ENCODE assay signal across 8 cellular contexts in genomic region chr5:154189819-154190651, GRCh38. TPM values are rescaled to one million over a fixed set of nuclear protein-coding genes. Genes with fewer than 3 reads are reported as not detected.
A peak's percentile ranks its signal among the peaks of the same experiment; 100 is the strongest.
DNase-seq lines count a peak whose midpoint lies in the region; ATAC-seq and TF ChIP-seq lines count a peak whose summit lies in the region.

No MANE protein-coding gene starts in this region.

- no peaks in the 10 kb centered on the region for H3K9me3 ChIP-seq in HUES6 (ENCODE audit: control insufficient read depth, insufficient read depth, low read depth, low read length)
- no peaks in the 10 kb centered on the region for H3K9me3 ChIP-seq in RWPE2 (ENCODE audit: severe bottlenecking)
- H3K9me3 ChIP-seq in gastroesophageal sphincter, result no peaks in the 10 kb centered on the region
- no peaks in the 10 kb centered on the region for H3K9me3 ChIP-seq in neutrophil

- H3K36me3 ChIP-seq in HUES6 (ENCODE audit: control insufficient read depth, insufficient read depth, low read length) (no peaks in the 10 kb centered on the region), RWPE2 (ENCODE audit: low read depth) (peaks cover 5% of the 10 kb centered on the region), gastroesophageal sphincter (no peaks in the 10 kb centered on the region), neutrophil (peaks cover 7% of the 10 kb centered on the region)

- peak overlapping the region; percentile 80 for H3K9ac ChIP-seq in HUES6 (ENCODE audit: low read length)

- H3K27me3 ChIP-seq in HUES6 (ENCODE audit: control insufficient read depth, insufficient read depth, low read length) (peaks cover 47% of the 10 kb centered on the region), RWPE2 (ENCODE audit: insufficient read depth, poor library complexity, severe bottlenecking) (no peaks in the 10 kb centered on the region), gastroesophageal sphincter (no peaks in the 10 kb centered on the region), neutrophil (peaks cover 16% of the 10 kb centered on the region)

- H3K4me3 ChIP-seq in HUES6 (ENCODE audit: low read depth, low read length) (peak overlapping the region; percentile 61), RWPE2 (ENCODE audit: severe bottlenecking) (peak overlapping the region; percentile 92), gastroesophageal sphincter (peak overlapping the region; percentile 76 to 93), neutrophil (ENCODE audit: low read depth in 1 of 2, low read length in 1 of 2) (peak overlapping the region; percentile 90 to 91)

- ATAC-seq in GM21447 (IDR thresholded peaks at IDR 0.05; ENCODE audit: unreplicated experiment), result peak; percentile 75
- ATAC-seq in RWPE2 (ENCODE audit: low read depth), result peak; percentile 77
- ATAC-seq in gastroesophageal sphincter, result peak; percentile 93

- DNase-seq in EH (ENCODE audit: low read depth) (peak; percentile 82), RWPE2 (ENCODE audit: low spot score) (peak; percentile 89), superior temporal gyrus (ENCODE audit: extremely low spot score) (peak; percentile 78)
- DNase-seq in activated gamma-delta T cell treated with anti-CD3 and anti-CD28 coated beads, Interleukin-2, amount 50 U/mL, for 16 hours (ENCODE audit: low read depth), result peak; percentile 66

- peak in 1 of 2 donors; percentile 7 for TF ChIP-seq POLR2A in gastroesophageal sphincter (IDR thresholded peaks at IDR 0.05)

- H3K27ac ChIP-seq in HUES6 (ENCODE audit: low read depth, low read length) (no peak overlapping the region), RWPE2 (ENCODE audit: poor library complexity, severe bottlenecking) (peak overlapping the region; percentile 46), gastroesophageal sphincter (peak overlapping the region; percentile 3 to 92 (median 84)), neutrophil (peak overlapping the region; percentile 72)

- WGBS in gastroesophageal sphincter (ENCODE audit: low coverage in 1 of 2), 2 donors, result no CpG with 5 or more reads among the region's 80 CpGs

- peaks cover 46% of the 10 kb centered on the region for H3K4me1 ChIP-seq in HUES6 (ENCODE audit: control insufficient read depth, insufficient read depth, low read length)
- peaks cover 13% of the 10 kb centered on the region for H3K4me1 ChIP-seq in RWPE2 (ENCODE audit: insufficient read depth, poor library complexity, severe bottlenecking)
- H3K4me1 ChIP-seq in gastroesophageal sphincter, result peaks cover 0 to 52% (median 24%) of the 10 kb centered on the region in 3 donors
- H3K4me1 ChIP-seq in neutrophil (ENCODE audit: control insufficient read depth in 1 of 2, insufficient read depth in 1 of 2, low read depth in 1 of 2, low read length in 1 of 2), result peaks cover 24 to 25% of the 10 kb centered on the region in 2 experiments

- no peak for TF ChIP-seq EP300 in gastroesophageal sphincter (IDR thresholded peaks at IDR 0.05)

- TF ChIP-seq CTCF in RWPE2 (IDR thresholded peaks at IDR 0.05; ENCODE audit: poor library complexity, severe bottlenecking), result peak; percentile 62
- TF ChIP-seq CTCF in gastroesophageal sphincter (IDR thresholded peaks at IDR 0.05), result peak in 2 of 4 experiments; percentile 48 to 65
- TF ChIP-seq CTCF in neutrophil (IDR thresholded peaks at IDR 0.05), result no peak

RNA-seq across cellular contexts. Expression of gene GALNT10, which starts 0.5 kb away (rescaled TPM):
- total RNA-seq in gastroesophageal sphincter, result 10 to 100 TPM; 19.1 to 49.1 (median 34.0) TPM
